ENCODE assay signal across 1 cellular context in genomic region chr5:69234457-69235268, GRCh38.
TF ChIP-seq lines count a peak whose summit lies in the region.

Gene CDK7 (plus strand): TSS chr5:69234886. CDS start chr5:69234976, 90 bp downstream.

TF ChIP-seq in WTC11, 78 proteins besides CTCF, POLR2A, EP300 and RAD21 (continued from another document):
- TF ChIP-seq ZNF512 (CRISPR knock-in tag; IDR thresholded peaks at IDR 0.05; ENCODE audit: borderline replicate concordance) (no peak), STAT6 (CRISPR knock-in tag; conservative IDR thresholded peaks at IDR 0.05; ENCODE audit: low read depth) (no peak), CREB1 (CRISPR knock-in tag; IDR thresholded peaks at IDR 0.05) (no peak), ZNF281 (CRISPR knock-in tag; IDR thresholded peaks at IDR 0.05) (no peak), MYBL2 (CRISPR knock-in tag; IDR thresholded peaks at IDR 0.05) (no peak), NR2C2 (CRISPR knock-in tag; IDR thresholded peaks at IDR 0.05) (no peak), ZNF423 (CRISPR knock-in tag; IDR thresholded peaks at IDR 0.05) (no peak), MLX (CRISPR knock-in tag; IDR thresholded peaks at IDR 0.05) (no peak), CDX4 (CRISPR knock-in tag; IDR thresholded peaks at IDR 0.05; ENCODE audit: borderline replicate concordance) (no peak), ZNF396 (CRISPR knock-in tag; IDR thresholded peaks at IDR 0.05; ENCODE audit: borderline replicate concordance) (no peak), ZBTB43 (CRISPR knock-in tag; IDR thresholded peaks at IDR 0.05) (no peak), NFYB (CRISPR knock-in tag; conservative IDR thresholded peaks at IDR 0.05; ENCODE audit: low read depth) (peak; percentile 33; the same call in 1 of the 2 replicates), FOXK1 (CRISPR knock-in tag; IDR thresholded peaks at IDR 0.05) (peak; percentile 95), MXD4 (CRISPR knock-in tag; IDR thresholded peaks at IDR 0.05; ENCODE audit: borderline replicate concordance) (no peak), ETV6 (CRISPR knock-in tag; IDR thresholded peaks at IDR 0.05) (peak; percentile 73; the same call in 1 of the 2 replicates), ATF1 (CRISPR knock-in tag; IDR thresholded peaks at IDR 0.05) (no peak), SOX15 (CRISPR knock-in tag; IDR thresholded peaks at IDR 0.05) (no peak), ZNF425 (CRISPR knock-in tag; conservative IDR thresholded peaks at IDR 0.05) (no peak), USF2 (CRISPR knock-in tag; IDR thresholded peaks at IDR 0.05) (peak; percentile 100), TEAD4 (CRISPR knock-in tag; IDR thresholded peaks at IDR 0.05) (no peak), RORB (CRISPR knock-in tag; IDR thresholded peaks at IDR 0.05) (no peak), ZNF671 (CRISPR knock-in tag; IDR thresholded peaks at IDR 0.05) (no peak)
